ENCODE assay signal across 11 cellular contexts in genomic region chr13:48570225-48570828, GRCh38. TPM values are rescaled to one million over a fixed set of nuclear protein-coding genes. Genes with fewer than 3 reads are reported as not detected.
DNase-seq lines count a peak whose midpoint lies in the region; ATAC-seq lines count a peak whose summit lies in the region.
"Had no signal": no experiment of that assay in that cellular context is flagged by ENCODE, and none has a peak within 500 bp of the region (broad histone marks: within the 10 kb centered on the region; RNA-seq: fewer than 3 reads in every experiment).

No MANE protein-coding gene starts in this region.

- no peaks in the 10 kb centered on the region for H4K20me1 ChIP-seq in GM23248 (ENCODE audit: insufficient read depth)

- H3K27me3 ChIP-seq in GM23248 (replicated peaks; ENCODE audit: insufficient read depth) (no peaks in the 10 kb centered on the region), skeletal muscle tissue (ENCODE audit: control insufficient read depth in 3 of 3, insufficient read depth in 3 of 3, low read length in 3 of 3) (no peaks in the 10 kb centered on the region)

- H3K27ac Mint-ChIP-seq in activated T-helper 17 cell treated with anti-CD3 and anti-CD28 coated beads, Interleukin-2, amount 50 U/mL, for 72 hours = no peak overlapping the region
- no peak overlapping the region for H3K27ac Mint-ChIP-seq in activated naive CD4-positive, alpha-beta T cell treated with anti-CD3 and anti-CD28 coated beads, Interleukin-2, amount 10 ng/mL, durations not matched to agents 7 days and 5 days

- no peaks in the 10 kb centered on the region for H3K79me2 ChIP-seq in GM23248 (ENCODE audit: insufficient read depth)

- H3K4me1 Mint-ChIP-seq in activated T-helper 17 cell treated with anti-CD3 and anti-CD28 coated beads, Interleukin-2, amount 50 U/mL, for 72 hours = peaks cover 8% of the 10 kb centered on the region
- peaks cover 60% of the 10 kb centered on the region for H3K4me1 Mint-ChIP-seq in activated naive CD4-positive, alpha-beta T cell treated with anti-CD3 and anti-CD28 coated beads, Interleukin-2, amount 10 ng/mL, durations not matched to agents 7 days and 5 days

- 0 out of 2 replicates have a peak, but pooled peaks cover 13% of the 10 kb centered on the region for H3F3A ChIP-seq in GM23248 (ENCODE audit: insufficient read depth)

- DNase-seq in GM23248 (no peak), left kidney (ENCODE audit: low read depth, low spot score) (peak; percentile 26), GOT3 (lab: John Stamatoyannopoulos, UW) (no peak), putamen (ENCODE audit: low spot score) (no peak)
- no peak for DNase-seq in activated naive CD4-positive, alpha-beta T cell treated with anti-CD3 and anti-CD28 coated beads, Interleukin-2, amount 10 ng/mL, durations not matched to agents 7 days and 5 days
- DNase-seq: erythroblast; NCI-H526; stimulated activated CD4-positive, alpha-beta T cell treated with anti-CD3 and anti-CD28 coated beads, Interleukin-4, amount 100 ng/mL, for 1 hour had no signal

- H3K4me3 ChIP-seq in GM23248 (no peak overlapping the region), skeletal muscle tissue (ENCODE audit: low read length in 3 of 3) (peak overlapping the region in 2 of 3 donors; percentile 4 to 11)

- H3K9ac ChIP-seq in GM23248 (no peak overlapping the region), skeletal muscle tissue (ENCODE audit: low read depth in 1 of 3, low read length in 3 of 3) (peak overlapping the region in 1 of 3 donors; percentile 35)

- H3K36me3 ChIP-seq in GM23248 (ENCODE audit: low read depth) (no peaks in the 10 kb centered on the region), skeletal muscle tissue (ENCODE audit: control insufficient read depth in 3 of 3, insufficient read depth in 3 of 3, low read length in 3 of 3) (no peaks in the 10 kb centered on the region)

- peak overlapping the region; percentile 97 for H2AFZ ChIP-seq in GM23248

- WGBS in GM23248 (ENCODE audit: low coverage in 1 of 2, low lambda C conversion rate in 2 of 2, missing lambda C conversion rate in 2 of 2), 2 experiments = 90 to 91% methylated on average over 8 of the region's 8 CpGs

- no peak overlapping the region for H3K4me2 ChIP-seq in GM23248 (ENCODE audit: unreplicated experiment)

- no peaks in the 10 kb centered on the region for H3K36me3 Mint-ChIP-seq in activated T-helper 17 cell treated with anti-CD3 and anti-CD28 coated beads, Interleukin-2, amount 50 U/mL, for 72 hours (ENCODE audit: low read depth)
- peaks cover 11% of the 10 kb centered on the region for H3K36me3 Mint-ChIP-seq in activated naive CD4-positive, alpha-beta T cell treated with anti-CD3 and anti-CD28 coated beads, Interleukin-2, amount 10 ng/mL, durations not matched to agents 7 days and 5 days

- in situ Hi-C loops in GM23248 (cut with MboI) = no loop called here

- H3K9me2 ChIP-seq in GM23248 (ENCODE audit: insufficient read depth) = no peaks in the 10 kb centered on the region

- H3K27ac ChIP-seq in GM23248 (no peak overlapping the region), skeletal muscle tissue (ENCODE audit: low read depth, low read length) (peak overlapping the region; percentile 75)

- no peak for ATAC-seq in activated T-helper 17 cell treated with anti-CD3 and anti-CD28 coated beads, Interleukin-2, amount 50 U/mL, for 72 hours (replicated peaks)
- ATAC-seq in HG03439 (IDR thresholded peaks at IDR 0.05; ENCODE audit: unreplicated experiment) = no peak

- H3K27me3 Mint-ChIP-seq in activated T-helper 17 cell treated with anti-CD3 and anti-CD28 coated beads, Interleukin-2, amount 50 U/mL, for 72 hours = peaks cover 24% of the 10 kb centered on the region
- H3K27me3 Mint-ChIP-seq in activated naive CD4-positive, alpha-beta T cell treated with anti-CD3 and anti-CD28 coated beads, Interleukin-2, amount 10 ng/mL, durations not matched to agents 7 days and 5 days = peaks cover 14% of the 10 kb centered on the region

- no peaks in the 10 kb centered on the region for H3K9me3 Mint-ChIP-seq in activated T-helper 17 cell treated with anti-CD3 and anti-CD28 coated beads, Interleukin-2, amount 50 U/mL, for 72 hours
- peaks cover 7% of the 10 kb centered on the region for H3K9me3 Mint-ChIP-seq in activated naive CD4-positive, alpha-beta T cell treated with anti-CD3 and anti-CD28 coated beads, Interleukin-2, amount 10 ng/mL, durations not matched to agents 7 days and 5 days

- peak overlapping the region; percentile 9 for H3K4me3 Mint-ChIP-seq in activated T-helper 17 cell treated with anti-CD3 and anti-CD28 coated beads, Interleukin-2, amount 50 U/mL, for 72 hours
- no peak overlapping the region for H3K4me3 Mint-ChIP-seq in activated naive CD4-positive, alpha-beta T cell treated with anti-CD3 and anti-CD28 coated beads, Interleukin-2, amount 10 ng/mL, durations not matched to agents 7 days and 5 days

- H3K4me1 ChIP-seq in GM23248 (ENCODE audit: insufficient read depth) (peaks cover 24% of the 10 kb centered on the region), skeletal muscle tissue (ENCODE audit: control insufficient read depth in 3 of 3, insufficient read depth in 3 of 3, low read length in 3 of 3) (peaks cover 44 to 46% (median 45%) of the 10 kb centered on the region in 3 donors)

- H3K9me3 ChIP-seq in GM23248 (ENCODE audit: low read depth) (no peaks in the 10 kb centered on the region), skeletal muscle tissue (ENCODE audit: control insufficient read depth in 3 of 3, low read length in 3 of 3) (no peaks in the 10 kb centered on the region)

- CTCF ChIA-PET in activated naive CD4-positive, alpha-beta T cell treated with anti-CD3 and anti-CD28 coated beads, Interleukin-2, amount 10 ng/mL, durations not matched to agents 7 days and 5 days (lab: Charles Lee) = interaction anchor here (1.0 to 1.5 kb wide), 4 partner anchors 8 to 337 kb away, joined by 3 to 10 read pairs (median 4); partner anchors contain the start of gene ITM2B

RNA-seq across cellular contexts. Expression of gene RCBTB2, which starts 37.4 kb away (rescaled TPM):
- 8.0 and 20.4 TPM in 2 replicates for total RNA-seq in GM23248 (2014; rRNA removed; shearing (Covaris generic))
- polyA plus RNA-seq in GM23248 (2016; fragmentation: Nextera tagmentation; extraction: Ambion mirVana) = 9.1 and 9.4 TPM in 2 replicates
- 1 to 10 TPM; 6.1 to 7.7 TPM for total RNA-seq in activated T-helper 17 cell treated with anti-CD3 and anti-CD28 coated beads, Interleukin-2, amount 50 U/mL, for 72 hours
- 18.3 TPM for total RNA-seq in skeletal muscle tissue
